Comparison of ENCODE assay signal across 1 cellular context in the genomic region with DNA sequence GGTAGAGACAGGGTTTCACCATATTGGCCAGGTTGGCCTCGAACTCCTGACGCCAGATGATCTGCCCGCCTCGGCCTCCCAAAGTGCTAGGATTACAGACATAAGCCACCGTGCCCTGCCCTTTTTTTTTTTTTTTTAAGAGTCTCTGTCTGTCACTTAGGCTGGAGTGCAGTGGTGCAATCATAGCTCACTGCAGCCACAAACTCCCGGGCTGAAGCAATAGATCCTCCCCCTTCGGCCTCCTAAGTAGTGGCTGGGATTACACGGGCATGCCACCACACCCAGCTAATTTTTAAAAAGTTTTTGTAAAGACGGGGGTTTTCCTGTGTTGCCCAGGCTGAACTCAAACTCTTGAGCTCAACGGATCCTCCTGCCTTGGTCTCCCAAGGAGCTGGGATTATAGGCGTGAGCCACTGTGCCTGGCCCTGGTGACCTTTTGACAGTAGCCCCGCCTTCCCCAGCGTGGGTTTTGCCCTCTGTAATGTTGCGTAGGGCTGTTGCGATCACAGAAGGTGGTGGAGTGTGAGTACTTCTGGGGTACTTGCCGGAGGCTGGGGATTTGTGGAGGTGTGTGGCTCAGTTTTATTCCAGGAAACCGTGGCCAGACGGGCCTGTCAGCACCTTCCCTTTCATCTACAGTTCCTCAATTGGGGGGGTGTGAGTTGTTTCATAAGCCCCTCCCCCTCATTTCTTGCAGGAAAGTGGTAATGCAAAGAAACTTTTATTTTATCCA.
A peak's percentile ranks its signal among the peaks of the same experiment; 100 is the strongest.
TF ChIP-seq lines count a peak whose summit lies in the region.

No MANE protein-coding gene starts in this region.

TF ChIP-seq in K562, 482 proteins besides CTCF, POLR2A, EP300 and RAD21:
- TF ChIP-seq, protein P1, sequence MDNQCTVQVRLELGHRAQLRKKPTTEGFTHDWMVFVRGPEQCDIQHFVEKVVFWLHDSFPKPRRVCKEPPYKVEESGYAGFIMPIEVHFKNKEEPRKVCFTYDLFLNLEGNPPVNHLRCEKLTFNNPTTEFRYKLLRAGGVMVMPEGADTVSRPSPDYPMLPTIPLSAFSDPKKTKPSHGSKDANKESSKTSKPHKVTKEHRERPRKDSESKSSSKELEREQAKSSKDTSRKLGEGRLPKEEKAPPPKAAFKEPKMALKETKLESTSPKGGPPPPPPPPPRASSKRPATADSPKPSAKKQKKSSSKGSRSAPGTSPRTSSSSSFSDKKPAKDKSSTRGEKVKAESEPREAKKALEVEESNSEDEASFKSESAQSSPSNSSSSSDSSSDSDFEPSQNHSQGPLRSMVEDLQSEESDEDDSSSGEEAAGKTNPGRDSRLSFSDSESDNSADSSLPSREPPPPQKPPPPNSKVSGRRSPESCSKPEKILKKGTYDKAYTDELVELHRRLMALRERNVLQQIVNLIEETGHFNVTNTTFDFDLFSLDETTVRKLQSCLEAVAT (IDR thresholded peaks at IDR 0.05), result no peak
- no peak for TF ChIP-seq IRF2 (CRISPR knock-in tag; IDR thresholded peaks at IDR 0.05)
- TF ChIP-seq, protein P2, sequence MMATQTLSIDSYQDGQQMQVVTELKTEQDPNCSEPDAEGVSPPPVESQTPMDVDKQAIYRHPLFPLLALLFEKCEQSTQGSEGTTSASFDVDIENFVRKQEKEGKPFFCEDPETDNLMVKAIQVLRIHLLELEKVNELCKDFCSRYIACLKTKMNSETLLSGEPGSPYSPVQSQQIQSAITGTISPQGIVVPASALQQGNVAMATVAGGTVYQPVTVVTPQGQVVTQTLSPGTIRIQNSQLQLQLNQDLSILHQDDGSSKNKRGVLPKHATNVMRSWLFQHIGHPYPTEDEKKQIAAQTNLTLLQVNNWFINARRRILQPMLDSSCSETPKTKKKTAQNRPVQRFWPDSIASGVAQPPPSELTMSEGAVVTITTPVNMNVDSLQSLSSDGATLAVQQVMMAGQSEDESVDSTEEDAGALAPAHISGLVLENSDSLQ (IDR thresholded peaks at IDR 0.05), result peak; percentile 69
- peak; percentile 65; the same call in 1 of the 2 replicates for TF ChIP-seq SPI1 (IDR thresholded peaks at IDR 0.05; ENCODE audit: borderline replicate concordance, low read depth, low read length)
- TF ChIP-seq MEIS2 (IDR thresholded peaks at IDR 0.05; ENCODE audit: partially characterized antibody), result peak; percentile 67
- TF ChIP-seq TAF7 (tag; IDR thresholded peaks at IDR 0.05), result no peak
- peak; percentile 46 for TF ChIP-seq ZNF384 (IDR thresholded peaks at IDR 0.05; ENCODE audit: low read depth, low read length)
- TF ChIP-seq CEBPB (tag; IDR thresholded peaks at IDR 0.05), result peak; percentile 69
- TF ChIP-seq, protein P3, sequence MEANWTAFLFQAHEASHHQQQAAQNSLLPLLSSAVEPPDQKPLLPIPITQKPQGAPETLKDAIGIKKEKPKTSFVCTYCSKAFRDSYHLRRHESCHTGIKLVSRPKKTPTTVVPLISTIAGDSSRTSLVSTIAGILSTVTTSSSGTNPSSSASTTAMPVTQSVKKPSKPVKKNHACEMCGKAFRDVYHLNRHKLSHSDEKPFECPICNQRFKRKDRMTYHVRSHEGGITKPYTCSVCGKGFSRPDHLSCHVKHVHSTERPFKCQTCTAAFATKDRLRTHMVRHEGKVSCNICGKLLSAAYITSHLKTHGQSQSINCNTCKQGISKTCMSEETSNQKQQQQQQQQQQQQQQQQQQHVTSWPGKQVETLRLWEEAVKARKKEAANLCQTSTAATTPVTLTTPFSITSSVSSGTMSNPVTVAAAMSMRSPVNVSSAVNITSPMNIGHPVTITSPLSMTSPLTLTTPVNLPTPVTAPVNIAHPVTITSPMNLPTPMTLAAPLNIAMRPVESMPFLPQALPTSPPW (CRISPR knock-in tag; IDR thresholded peaks at IDR 0.05), result peak; percentile 34; the same call in 1 of the 2 replicates
- no peak for TF ChIP-seq NR2C2 (CRISPR knock-in tag; IDR thresholded peaks at IDR 0.05)
- peak; percentile 58 for TF ChIP-seq NR2C2 (tag; IDR thresholded peaks at IDR 0.05)
- TF ChIP-seq, protein P4, sequence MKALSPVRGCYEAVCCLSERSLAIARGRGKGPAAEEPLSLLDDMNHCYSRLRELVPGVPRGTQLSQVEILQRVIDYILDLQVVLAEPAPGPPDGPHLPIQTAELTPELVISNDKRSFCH (CRISPR knock-in tag; IDR thresholded peaks at IDR 0.05), result no peak
- TF ChIP-seq, protein P4 (tag; IDR thresholded peaks at IDR 0.05), result 0 out of 2 replicates have a peak, but pooled peaks have one; percentile 34
- no peak for TF ChIP-seq PHF8 (IDR thresholded peaks at IDR 0.05; ENCODE audit: borderline replicate concordance, low read length)
- TF ChIP-seq CEBPG (CRISPR knock-in tag; IDR thresholded peaks at IDR 0.05), result peak; percentile 48
- peak; percentile 46 to 76; a peak in 3 of 4 replicates for TF ChIP-seq CEBPG (tag; conservative IDR thresholded peaks at IDR 0.05 in 1 of 2, IDR thresholded peaks at IDR 0.05 in 1 of 2)
TF ChIP-seq in K562: peak in this region for 9.
